ENCODE assay signal across 9 cellular contexts in the genomic region with DNA sequence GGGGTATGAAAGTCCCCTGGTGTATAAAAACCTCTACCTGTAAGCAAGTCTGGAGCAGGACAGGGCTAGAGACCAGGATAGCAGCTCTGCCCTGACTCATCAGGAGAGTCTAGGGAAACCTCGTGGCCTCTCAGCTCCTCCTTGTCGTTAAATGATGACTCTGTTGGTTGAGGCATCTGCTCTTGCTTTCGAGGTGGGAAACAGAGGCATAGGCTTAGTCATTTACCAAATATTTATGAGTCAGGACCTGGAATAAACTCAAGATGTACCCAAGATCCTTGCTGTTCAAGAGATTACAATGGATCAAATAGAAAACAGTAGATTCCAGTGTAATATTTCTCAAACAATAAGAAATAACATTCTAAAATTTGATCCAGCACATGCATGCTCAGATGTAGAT. TPM values are rescaled to one million over a fixed set of nuclear protein-coding genes. Genes with fewer than 3 reads are reported as not detected.
DNase-seq lines count a peak whose midpoint lies in the region; ATAC-seq lines count a peak whose summit lies in the region.
"Had no signal": no experiment of that assay in that cellular context is flagged by ENCODE, and none has a peak within 500 bp of the region (broad histone marks: within the 10 kb centered on the region; RNA-seq: fewer than 3 reads in every experiment).

No MANE protein-coding gene starts in this region.

- H2AFZ ChIP-seq in Karpas-422 (ENCODE audit: low read length): no peak overlapping the region

- ATAC-seq in sciatic nerve (peak; percentile 48), GM21786 (IDR thresholded peaks at IDR 0.05; ENCODE audit: unreplicated experiment) (no peak), GM21360 (IDR thresholded peaks at IDR 0.05; ENCODE audit: unreplicated experiment) (no peak)

- H3K27ac ChIP-seq in epithelial cell of prostate (peak overlapping the region; percentile 93), Karpas-422 (ENCODE audit: low read length) (no peak overlapping the region)

- H3K27me3 ChIP-seq in Karpas-422 (ENCODE audit: low read length): no peaks in the 10 kb centered on the region

- peaks cover 96% of the 10 kb centered on the region for H3K79me2 ChIP-seq in Karpas-422 (ENCODE audit: low read length)

- H3K4me3 ChIP-seq in Karpas-422 (ENCODE audit: low read length): no peak overlapping the region

- H3K9ac ChIP-seq in Karpas-422 (ENCODE audit: low read length): no peak overlapping the region

- H3K9me2 ChIP-seq in Karpas-422 (replicated peaks; ENCODE audit: insufficient read depth, low read length): no peaks in the 10 kb centered on the region

- H4K20me1 ChIP-seq in Karpas-422 (ENCODE audit: insufficient read depth, low read depth, low read length): no peaks in the 10 kb centered on the region; the same call in 1 of the 2 replicates

- H3K4me1 ChIP-seq in Karpas-422 (ENCODE audit: low read length): peaks cover 38% of the 10 kb centered on the region

- peaks cover 22% of the 10 kb centered on the region for H3K36me3 ChIP-seq in Karpas-422 (ENCODE audit: insufficient read depth, low read length)

- H3K9me3 ChIP-seq in Karpas-422 (ENCODE audit: low read length): no peaks in the 10 kb centered on the region

- intact Hi-C loops in sciatic nerve (cut with DNase I): no loop called here

- DNase-seq in ELR (ENCODE audit: low read depth) (peak; percentile 100), NCI-H510A treated with DMSO at 0.1 percent for 48 hours (lab: John Stamatoyannopoulos, UW) (peak; percentile 27), epithelial cell of prostate (ENCODE audit: low read depth, low spot score) (peak; percentile 97), sciatic nerve (ENCODE audit: low spot score) (no peak), hippocampal formation (lab: John Stamatoyannopoulos, UW) (no peak), Karpas-422 (no peak)
- DNase-seq: Right ventricle myocardium superior had no signal

- no peak overlapping the region for H3K4me2 ChIP-seq in Karpas-422 (ENCODE audit: low read depth, low read length, poor library complexity, severe bottlenecking)

RNA-seq across cellular contexts. Expression of gene MANBAL, which starts 5.5 kb away (rescaled TPM):
- total RNA-seq in sciatic nerve: 34.1 TPM
- 7.7 and 8.5 TPM in 2 replicates for total RNA-seq in Karpas-422 (2014; rRNA removed; shearing (Covaris generic); ENCODE audit: low replicate concordance)

RNA-seq across cellular contexts. Expression of gene GHRH, which starts 33.4 kb away (rescaled TPM):
- total RNA-seq in sciatic nerve: not detected
- not detected in 2 replicates for total RNA-seq in Karpas-422 (2014; rRNA removed; shearing (Covaris generic); ENCODE audit: low replicate concordance)

RNA-seq across cellular contexts. Expression of gene SRC, which starts 50.9 kb away (rescaled TPM):
- 23.7 TPM for total RNA-seq in sciatic nerve
- 39.9 and 41.5 TPM in 2 replicates for total RNA-seq in Karpas-422 (2014; rRNA removed; shearing (Covaris generic); ENCODE audit: low replicate concordance)

Comparison
In these comparisons a context has a peak if more than half of its experiments do, and no peak if none do; other contexts are left out.
1. DNase-seq: peak in ELR (single experiment), NCI-H510A treated with DMSO at 0.1 percent for 48 hours (single experiment) and epithelial cell of prostate (single experiment); none in sciatic nerve (single experiment), hippocampal formation (0 of 2) and Karpas-422 (single experiment).